8 cellular contexts compared by ENCODE assay signal in the genomic region with DNA sequence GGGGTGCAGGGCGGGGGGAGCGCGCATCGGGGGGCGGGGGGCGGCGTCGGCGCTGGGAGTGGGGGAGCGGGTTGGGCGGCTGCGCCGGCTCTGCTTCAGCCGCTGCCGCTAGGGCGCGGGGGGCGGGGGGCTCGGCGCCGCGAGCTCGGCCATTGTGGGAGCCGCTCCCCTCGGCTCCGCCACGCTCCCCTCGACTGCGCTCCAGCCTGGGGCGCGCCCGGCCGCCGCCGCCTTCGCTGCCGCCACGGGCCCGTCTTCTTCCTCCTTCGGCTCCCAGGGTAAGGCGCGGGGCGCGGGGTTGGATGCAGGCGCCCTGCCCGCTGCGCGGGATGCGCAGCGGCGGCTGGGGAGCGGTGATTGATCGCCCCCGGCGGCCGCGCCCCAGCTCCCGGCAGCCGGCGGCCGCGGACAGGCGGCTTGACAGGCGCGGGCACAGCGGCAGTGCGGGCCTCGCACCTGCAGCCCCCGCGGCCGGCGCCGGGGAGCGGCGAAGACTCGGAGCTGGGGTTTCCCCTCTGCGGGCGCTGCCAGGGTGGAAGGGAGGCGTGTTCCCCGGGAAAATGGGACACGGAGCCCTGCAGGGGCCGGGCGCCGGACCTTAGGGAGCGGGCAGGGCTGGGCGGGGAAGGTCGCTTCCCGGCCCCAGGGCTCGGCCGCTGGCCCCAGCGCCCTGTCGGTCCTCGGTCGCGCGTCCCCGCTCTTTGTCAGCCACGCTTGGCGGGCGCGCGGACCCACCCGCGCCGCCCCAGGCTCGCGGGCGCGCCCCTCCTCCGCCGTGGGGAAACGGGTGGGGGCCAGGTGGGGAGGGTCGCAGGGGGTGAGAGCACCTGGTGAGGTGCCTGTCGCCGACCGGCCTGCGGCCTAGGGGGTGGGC. TPM values are rescaled to one million over a fixed set of nuclear protein-coding genes. Genes with fewer than 3 reads are reported as not detected.
DNase-seq lines count a peak whose midpoint lies in the region; ATAC-seq and TF ChIP-seq lines count a peak whose summit lies in the region.

No MANE protein-coding gene starts in this region.

- no CpG with 5 or more reads among the region's 117 CpGs for WGBS in neuronal stem cell (ENCODE audit: extremely low coverage in 2 of 2, insufficient read length in 2 of 2, insufficient replicate concordance in 1 of 2), 2 donors

- H2BK12ac ChIP-seq in neuronal stem cell (ENCODE audit: low read length): no peak overlapping the region

- H4K8ac ChIP-seq in neuronal stem cell (ENCODE audit: low read depth, low read length): no peak overlapping the region

- TF ChIP-seq CTCF in activated B cell treated with CpG ODN at 0.5 μM for 24 hours (IDR thresholded peaks at IDR 0.05) (no peak), fibroblast of lung (conservative IDR thresholded peaks at IDR 0.05 in 1 of 2, IDR thresholded peaks at IDR 0.05 in 1 of 2; ENCODE audit: low read depth in 1 of 2, low read length in 2 of 2) (no peak)

- no peaks in the 10 kb centered on the region for H3K36me3 ChIP-seq in H7 (replicated peaks; ENCODE audit: control insufficient read depth, insufficient read depth, low read length)
- no peaks in the 10 kb centered on the region for H3K36me3 ChIP-seq in fibroblast of lung (ENCODE audit: control insufficient read depth, insufficient read depth, low read length)
- peaks cover 0 to 7% of the 10 kb centered on the region in 2 donors for H3K36me3 ChIP-seq in neuronal stem cell (replicated peaks in 1 of 2; ENCODE audit: control insufficient read depth in 2 of 2, insufficient read depth in 2 of 2, low read length in 2 of 2)

- H3K14ac ChIP-seq in neuronal stem cell (ENCODE audit: low read length): no peak overlapping the region

- peak; percentile 58 for ATAC-seq in activated B cell treated with CpG ODN at 0.5 μM for 24 hours (ENCODE audit: low read depth)
- no peak for ATAC-seq in GM19452 (IDR thresholded peaks at IDR 0.05; ENCODE audit: unreplicated experiment)

- H2AFZ ChIP-seq in fibroblast of lung (ENCODE audit: low read length): no peak overlapping the region
- peak overlapping the region; percentile 93 for H2AFZ ChIP-seq in neuronal stem cell (ENCODE audit: low read length)

- H3K4me1 ChIP-seq in fibroblast of lung (ENCODE audit: control insufficient read depth, extremely low read depth, insufficient read depth, low read length) (peaks cover 4% of the 10 kb centered on the region), neuronal stem cell (ENCODE audit: control insufficient read depth in 2 of 2, insufficient read depth in 1 of 2, low read depth in 1 of 2, low read length in 2 of 2) (peaks cover 8 to 13% of the 10 kb centered on the region in 2 donors)

- H3K36me3 Mint-ChIP-seq in activated B cell treated with CpG ODN at 0.5 μM for 24 hours (ENCODE audit: low read depth): no peaks in the 10 kb centered on the region

- H2BK120ac ChIP-seq in neuronal stem cell (ENCODE audit: low read depth, low read length): peak overlapping the region; percentile 56

- peaks cover 11% of the 10 kb centered on the region for H3K4me1 Mint-ChIP-seq in activated B cell treated with CpG ODN at 0.5 μM for 24 hours

- peak overlapping the region; percentile 58 for H3K23ac ChIP-seq in neuronal stem cell (ENCODE audit: low read depth, low read length, poor library complexity)

- H2BK5ac ChIP-seq in neuronal stem cell (ENCODE audit: low read length): peak overlapping the region; percentile 40

- no peak overlapping the region for H3K4ac ChIP-seq in neuronal stem cell (ENCODE audit: low read length)

- intact Hi-C loops in activated B cell treated with CpG ODN at 0.5 μM for 24 hours (cut with micrococcal nuclease): no loop called here

- no peak overlapping the region for H3K27ac Mint-ChIP-seq in activated B cell treated with CpG ODN at 0.5 μM for 24 hours

- H3K9ac ChIP-seq in fibroblast of lung (ENCODE audit: insufficient read depth, low read length) (peak overlapping the region; percentile 23), neuronal stem cell (ENCODE audit: low read depth, low read length, poor library complexity) (peak overlapping the region; percentile 79)

- H3K9me3 ChIP-seq in fibroblast of lung (ENCODE audit: control insufficient read depth, insufficient read depth, low read depth, low read length): no peaks in the 10 kb centered on the region
- H3K9me3 ChIP-seq in neuronal stem cell (replicated peaks in 1 of 2; ENCODE audit: control insufficient read depth in 2 of 2, insufficient read depth in 1 of 2, low read depth in 1 of 2, low read length in 2 of 2): no peaks in the 10 kb centered on the region

- H3K18ac ChIP-seq in neuronal stem cell (ENCODE audit: low read length): peak overlapping the region; percentile 92

- no peaks in the 10 kb centered on the region for H3K79me2 ChIP-seq in fibroblast of lung (ENCODE audit: control insufficient read depth, insufficient read depth, low read length)

- peak overlapping the region; percentile 64 for H3K4me2 ChIP-seq in fibroblast of lung (ENCODE audit: extremely low read depth, insufficient read depth, low read length)
- peak overlapping the region; percentile 80 for H3K4me2 ChIP-seq in neuronal stem cell (ENCODE audit: insufficient read depth, low read length, poor library complexity, severe bottlenecking)

- no peak overlapping the region for H4K91ac ChIP-seq in neuronal stem cell (ENCODE audit: low read depth, low read length, poor library complexity)

- H2BK15ac ChIP-seq in neuronal stem cell (ENCODE audit: low read length): no peak overlapping the region

- H3K27ac ChIP-seq in fibroblast of lung (ENCODE audit: insufficient read depth, low read length): no peak overlapping the region
- H3K27ac ChIP-seq in neuronal stem cell (replicated peaks; ENCODE audit: low read length): peak overlapping the region; percentile 70

- H3K79me1 ChIP-seq in neuronal stem cell (ENCODE audit: low read depth, low read length): no peaks in the 10 kb centered on the region

- POLR2A ChIA-PET in activated B cell treated with CpG ODN at 0.5 μM for 24 hours (lab: Charles Lee): no interaction called here

- H3K4me3 Mint-ChIP-seq in activated B cell treated with CpG ODN at 0.5 μM for 24 hours: no peak overlapping the region

- H3K27me3 ChIP-seq in H7 (ENCODE audit: control insufficient read depth, insufficient read depth, low read length): peaks cover 33% of the 10 kb centered on the region
- no peaks in the 10 kb centered on the region for H3K27me3 ChIP-seq in fibroblast of lung (ENCODE audit: control insufficient read depth, insufficient read depth, low read length)
- H3K27me3 ChIP-seq in neuronal stem cell (ENCODE audit: control insufficient read depth in 3 of 3, insufficient read depth in 3 of 3, low read depth in 1 of 3, low read length in 3 of 3): peaks cover 0 to 7% (median 0%) of the 10 kb centered on the region in 3 experiments

- H4K20me1 ChIP-seq in fibroblast of lung (ENCODE audit: control insufficient read depth, extremely low read depth, insufficient read depth, low read length): no peaks in the 10 kb centered on the region

- CTCF ChIA-PET in activated B cell treated with CpG ODN at 0.5 μM for 24 hours (lab: Charles Lee): no interaction called here

- no peaks in the 10 kb centered on the region for H3K9me3 Mint-ChIP-seq in activated B cell treated with CpG ODN at 0.5 μM for 24 hours

- H3K4me3 ChIP-seq in H7 (ENCODE audit: insufficient read depth, low read depth, low read length) (peak overlapping the region; percentile 58), fibroblast of lung (replicated peaks in 1 of 4; ENCODE audit: control extremely low read depth in 1 of 4, insufficient read depth in 1 of 4, low read depth in 3 of 4, low read length in 4 of 4) (peak overlapping the region in 3 of 4 experiments; percentile 28 to 61 (median 47)), neuronal stem cell (ENCODE audit: low read length in 2 of 2) (peak overlapping the region; percentile 55 to 93)

- H2AK5ac ChIP-seq in neuronal stem cell (ENCODE audit: low read depth, low read length): peak overlapping the region; percentile 18

- peak; percentile 15 for DNase-seq in Ammon's horn (ENCODE audit: low spot score)
- peak; percentile 89 for DNase-seq in H7
- peak; percentile 24 for DNase-seq in activated B cell treated with CpG ODN at 0.5 μM for 24 hours
- peak in 1 of 2 donors; percentile 13 for DNase-seq in fibroblast of lung (ENCODE audit: low read depth in 2 of 2)
- no peak for DNase-seq in neuronal stem cell (ENCODE audit: low spot score)
- no peak for DNase-seq in HPDE6-E6E7 (ENCODE audit: extremely low spot score)
- no peak for DNase-seq in GM19240 (ENCODE audit: insufficient read length, low spot score)

- H3K27me3 Mint-ChIP-seq in activated B cell treated with CpG ODN at 0.5 μM for 24 hours: peaks cover 22% of the 10 kb centered on the region

RNA-seq across cellular contexts. Expression of a gene that starts 55.4 kb away (rescaled TPM):
- 677 and 731 TPM in 2 replicates for total RNA-seq in H7 (2014; rRNA removed; shearing (Covaris generic))
- total RNA-seq in activated B cell treated with CpG ODN at 0.5 μM for 24 hours (79.3 and 81.3 TPM in 2 replicates), fibroblast of lung (452 and 501 TPM in 2 replicates)
- polyA plus RNA-seq in fibroblast of lung: 572 and 783 TPM in 2 replicates
- polyA plus RNA-seq in fibroblast of lung (2012): 665 and 798 TPM in 2 replicates
- polyA minus RNA-seq in fibroblast of lung (ENCODE audit: low replicate concordance): 45.4 and 56.7 TPM in 2 replicates
- polyA plus RNA-seq in neuronal stem cell (2013, experiment 1 of 2): 675 TPM
- 677 TPM for polyA plus RNA-seq in neuronal stem cell (2013, experiment 2 of 2)

Comparison
In these comparisons a context has a peak if more than half of its experiments do, and no peak if none do; other contexts are left out.
1. DNase-seq: peak in Ammon's horn (single experiment), H7 (single experiment) and activated B cell treated with CpG ODN at 0.5 μM for 24 hours (single experiment); none in neuronal stem cell (single experiment), HPDE6-E6E7 (single experiment) and GM19240 (single experiment).
2. Peak in every context shown above with its lines, with median percentiles within 50 percentile points of each other: H3K4me3 ChIP-seq.